Comparison of ENCODE assay signal across 25 cellular contexts in the genomic region with DNA sequence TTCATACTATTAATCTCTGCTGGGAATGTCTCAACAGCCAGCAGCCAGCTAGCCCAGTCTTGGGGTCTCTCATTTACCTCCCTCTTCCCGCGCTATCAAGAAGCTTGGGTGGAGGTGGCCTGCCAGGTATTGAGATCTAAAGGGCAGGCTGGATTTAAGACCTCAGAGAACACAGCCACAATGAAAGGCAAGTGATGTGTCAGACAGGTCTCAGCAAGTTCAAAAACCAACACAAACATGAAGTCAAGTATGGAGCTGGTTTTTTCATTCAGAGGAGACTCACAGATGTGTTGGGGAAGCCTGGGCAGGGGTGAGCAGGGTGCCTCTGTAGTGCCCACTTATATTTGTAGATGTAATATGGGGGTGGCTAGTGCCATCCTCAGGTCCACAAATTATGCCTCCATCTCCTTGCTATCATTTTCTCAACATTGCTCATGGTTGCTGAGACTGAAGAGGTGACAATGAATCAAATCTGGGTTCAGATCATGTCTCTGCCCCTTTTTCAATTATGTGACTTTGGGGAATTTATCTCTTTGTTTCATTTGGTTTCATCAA. TPM values are rescaled to one million over a fixed set of nuclear protein-coding genes. Genes with fewer than 3 reads are reported as not detected.
DNase-seq lines count a peak whose midpoint lies in the region; ATAC-seq and TF ChIP-seq lines count a peak whose summit lies in the region.
"Had no signal": no experiment of that assay in that cellular context is flagged by ENCODE, and none has a peak within 500 bp of the region (broad histone marks: within the 10 kb centered on the region; RNA-seq: fewer than 3 reads in every experiment).

No MANE protein-coding gene starts in this region.

- H3K4me1 Mint-ChIP-seq in CD4-positive, alpha-beta T cell (ENCODE audit: low read depth) = peaks cover 29% of the 10 kb centered on the region

- no peaks in the 10 kb centered on the region for H3K27me3 ChIP-seq in CD4-positive, alpha-beta T cell (ENCODE audit: control insufficient read depth, insufficient read depth, low read length)
- H3K27me3 ChIP-seq in breast epithelium (no peaks in the 10 kb centered on the region), mesenchymal stem cell (ENCODE audit: control insufficient read depth in 1 of 2, insufficient read depth in 1 of 2, low read length in 2 of 2) (no peaks in the 10 kb centered on the region), uterus (no peaks in the 10 kb centered on the region)
- H3K27me3 ChIP-seq: ovary had no signal

- no peak for TF ChIP-seq CTCF in CD4-positive, alpha-beta T cell (IDR thresholded peaks at IDR 0.05)
- no peak for TF ChIP-seq CTCF in breast epithelium (IDR thresholded peaks at IDR 0.05)
- no peak for TF ChIP-seq CTCF in uterus (IDR thresholded peaks at IDR 0.05)

- H3K9me3 Mint-ChIP-seq in CD4-positive, alpha-beta T cell = no peaks in the 10 kb centered on the region
- H3K9me3 Mint-ChIP-seq: natural killer cell treated with Interleukin-12 subunit alpha and Interleukin-12 subunit beta and Interleukin-15 and Interleukin-18, amount 100 ng/mL, for 72 hours had no signal

- POLR2A ChIA-PET in CD4-positive, alpha-beta T cell (lab: Charles Lee) = no interaction called here

- H2BK15ac ChIP-seq in mesenchymal stem cell (ENCODE audit: low read depth, poor library complexity, severe bottlenecking) = no peak overlapping the region

- 100% methylated on average over 2 of the region's 2 CpGs for WGBS in mesenchymal stem cell

- no peaks in the 10 kb centered on the region for H3K36me3 ChIP-seq in breast epithelium
- no peaks in the 10 kb centered on the region for H3K36me3 ChIP-seq in mesenchymal stem cell (ENCODE audit: control insufficient read depth in 1 of 2, insufficient read depth in 2 of 2, low read depth in 1 of 2, low read length in 2 of 2)
- no peaks in the 10 kb centered on the region for H3K36me3 ChIP-seq in uterus
- H3K36me3 ChIP-seq: HAP-1, ovary, thoracic aorta had no signal

- H3K18ac ChIP-seq in mesenchymal stem cell (ENCODE audit: low read depth in 1 of 2, low read length in 2 of 2) = peak overlapping the region in 1 of 2 experiments; percentile 72

- peak overlapping the region; percentile 38 for H4K8ac ChIP-seq in mesenchymal stem cell (ENCODE audit: low read length)

- no peak overlapping the region for H3K4me2 ChIP-seq in mesenchymal stem cell (ENCODE audit: low read length, poor library complexity, severe bottlenecking)

- CTCF ChIA-PET in CD4-positive, alpha-beta T cell (lab: Charles Lee) = interaction anchor here (3.4 kb wide), 1 partner anchor 98 kb away, joined by 13 read pairs; no protein-coding TSS in a partner anchor

- peak overlapping the region in 1 of 2 experiments; percentile 77 for H3K23ac ChIP-seq in mesenchymal stem cell (ENCODE audit: low read length in 2 of 2)

- H4K91ac ChIP-seq in mesenchymal stem cell (ENCODE audit: low read length) = peak overlapping the region; percentile 48

- H3K9me3 ChIP-seq in CD4-positive, alpha-beta T cell (ENCODE audit: control insufficient read depth, low read length) = no peaks in the 10 kb centered on the region
- H3K9me3 ChIP-seq in breast epithelium (peaks cover 1 to 8% of the 10 kb centered on the region in 2 donors), mesenchymal stem cell (ENCODE audit: control insufficient read depth, low read length) (no peaks in the 10 kb centered on the region), uterus (no peaks in the 10 kb centered on the region)
- H3K9me3 ChIP-seq: HAP-1, ovary, thoracic aorta had no signal

- peak overlapping the region in 1 of 2 experiments; percentile 89 for H3K4ac ChIP-seq in mesenchymal stem cell (ENCODE audit: low read depth in 1 of 2, low read length in 2 of 2)

- no peaks in the 10 kb centered on the region for H3K79me1 ChIP-seq in mesenchymal stem cell (replicated peaks; ENCODE audit: low read length, poor library complexity, severe bottlenecking)

- H3K4me3 ChIP-seq in breast epithelium (no peak overlapping the region), mesenchymal stem cell (ENCODE audit: insufficient read depth in 1 of 2, low read depth in 1 of 2, low read length in 2 of 2) (no peak overlapping the region), uterus (no peak overlapping the region)
- H3K4me3 ChIP-seq: HAP-1, ovary, thoracic aorta had no signal

- no peak overlapping the region for H2BK5ac ChIP-seq in mesenchymal stem cell (ENCODE audit: low read depth, low read length, poor library complexity, severe bottlenecking)

- H3K4me1 ChIP-seq in breast epithelium (peaks cover 0 to 4% of the 10 kb centered on the region in 2 donors), mesenchymal stem cell (ENCODE audit: control insufficient read depth, insufficient read depth, low read depth, low read length) (peaks cover 6% of the 10 kb centered on the region), uterus (no peaks in the 10 kb centered on the region)
- H3K4me1 ChIP-seq: HAP-1 had no signal

- H2BK120ac ChIP-seq in mesenchymal stem cell (ENCODE audit: low read depth, low read length) = no peak overlapping the region

- TF ChIP-seq POLR2A in breast epithelium (IDR thresholded peaks at IDR 0.05) = no peak
- TF ChIP-seq POLR2A in uterus (IDR thresholded peaks at IDR 0.05) = no peak

- H3K4me3 Mint-ChIP-seq in CD4-positive, alpha-beta T cell = no peak overlapping the region
- H3K4me3 Mint-ChIP-seq: activated CD4-positive, alpha-beta memory T cell treated with anti-CD3 and anti-CD28 coated beads for 36 hours; activated naive CD8-positive, alpha-beta T cell treated with anti-CD3 and anti-CD28 coated beads, Interleukin-2, amount 50 U/mL, for 24 hours; natural killer cell treated with Interleukin-12 subunit alpha and Interleukin-12 subunit beta and Interleukin-15 and Interleukin-18, amount 100 ng/mL, for 72 hours had no signal

- no peak for ATAC-seq in CD4-positive, alpha-beta T cell (ENCODE audit: poor library complexity)
- ATAC-seq in GM19452 (IDR thresholded peaks at IDR 0.05; ENCODE audit: unreplicated experiment) = no peak
- ATAC-seq: activated CD4-positive, CD25-positive, alpha-beta regulatory T cell treated with anti-CD3 and anti-CD28 coated beads, Interleukin-2, amount 50 U/mL, for 24 hours; activated naive CD8-positive, alpha-beta T cell treated with anti-CD3 and anti-CD28 coated beads, Interleukin-2, amount 50 U/mL, for 24 hours; left ventricle myocardium superior; natural killer cell treated with Interleukin-12 subunit alpha and Interleukin-12 subunit beta and Interleukin-15 and Interleukin-18, amount 100 ng/mL, for 72 hours had no signal

- H3K36me3 Mint-ChIP-seq in CD4-positive, alpha-beta T cell (ENCODE audit: low read depth) = peaks cover 5% of the 10 kb centered on the region
- H3K36me3 Mint-ChIP-seq: activated CD4-positive, alpha-beta memory T cell treated with anti-CD3 and anti-CD28 coated beads for 36 hours had no signal

- peak overlapping the region in 1 of 2 experiments; percentile 62 for H3K14ac ChIP-seq in mesenchymal stem cell (ENCODE audit: low read length in 2 of 2)

- no peak overlapping the region for H2AK5ac ChIP-seq in mesenchymal stem cell (ENCODE audit: low read length, severe bottlenecking)

- no peak overlapping the region for H3K9ac ChIP-seq in mesenchymal stem cell (ENCODE audit: low read length)

- intact Hi-C loops in CD4-positive, alpha-beta T cell (cut with DNase I, micrococcal nuclease) = loop anchor here in 1 of 2 experiments (10.0 kb wide), 1 partner anchor 797 kb away; no protein-coding TSS in a partner anchor
- intact Hi-C loops in breast epithelium (cut with DNase I; ENCODE audit: low total_unique reads) = no loop called here
- intact Hi-C loops in uterus (cut with DNase I; ENCODE audit: low total_unique reads) = no loop called here

- H3K27ac ChIP-seq in CD4-positive, alpha-beta T cell (ENCODE audit: low read depth, low read length) = no peak overlapping the region
- H3K27ac ChIP-seq in breast epithelium (peak overlapping the region; percentile 3 to 34), mesenchymal stem cell (ENCODE audit: low read length, poor library complexity, severe bottlenecking) (no peak overlapping the region), uterus (no peak overlapping the region)
- H3K27ac ChIP-seq: HL-60, ovary, thoracic aorta had no signal

- no peak overlapping the region for H2AFZ ChIP-seq in mesenchymal stem cell (ENCODE audit: low read depth, low read length)

- no peaks in the 10 kb centered on the region for H3K27me3 Mint-ChIP-seq in CD4-positive, alpha-beta T cell
- H3K27me3 Mint-ChIP-seq: activated CD4-positive, alpha-beta memory T cell treated with anti-CD3 and anti-CD28 coated beads for 36 hours; activated naive CD8-positive, alpha-beta T cell treated with anti-CD3 and anti-CD28 coated beads, Interleukin-2, amount 50 U/mL, for 24 hours; natural killer cell treated with Interleukin-12 subunit alpha and Interleukin-12 subunit beta and Interleukin-15 and Interleukin-18, amount 100 ng/mL, for 72 hours had no signal

- no peak for DNase-seq in CD4-positive, alpha-beta T cell
- DNase-seq in NCI-H345 (lab: John Stamatoyannopoulos, UW) = peak; percentile 8
- no peak for DNase-seq in breast epithelium (ENCODE audit: low spot score in 2 of 2)
- no peak for DNase-seq in mesenchymal stem cell
- no peak for DNase-seq in glomerular visceral epithelial cell (ENCODE audit: extremely low spot score)
- no peak for DNase-seq in OCI-M1 (lab: John Stamatoyannopoulos, UW)
- DNase-seq in uterus = no peak
- DNase-seq: activated CD4-positive, alpha-beta memory T cell treated with anti-CD3 and anti-CD28 coated beads for 36 hours; activated effector memory CD4-positive, alpha-beta T cell treated with anti-CD3 and anti-CD28 coated beads, Interleukin-2, amount 50 U/mL, for 16 hours; activated naive CD8-positive, alpha-beta T cell treated with anti-CD3 and anti-CD28 coated beads, Interleukin-2, amount 50 U/mL, for 24 hours; C1 segment of cervical spinal cord; cerebellar nuclear complex; left ventricle myocardium superior; NCI-H2081 treated with DMSO at 0.1 percent for 48 hours; NCI-H524 treated with DMSO at 0.1 percent for 48 hours; ovary; Right ventricle myocardium superior; stimulated activated CD4-positive, alpha-beta T cell treated with anti-CD3 and anti-CD28 coated beads, Interleukin-4, amount 100 ng/mL, for 4 hours; stimulated activated naive CD4-positive, alpha-beta T cell treated with Interleukin-2 at 50 U/mL for 16 hours had no signal

- peak overlapping the region; percentile 66 to 87 for H2BK12ac ChIP-seq in mesenchymal stem cell (ENCODE audit: low read length in 2 of 2)

- H3K27ac Mint-ChIP-seq in CD4-positive, alpha-beta T cell = peak overlapping the region; percentile 24
- H3K27ac Mint-ChIP-seq: activated CD4-positive, alpha-beta memory T cell treated with anti-CD3 and anti-CD28 coated beads for 36 hours; activated naive CD8-positive, alpha-beta T cell treated with anti-CD3 and anti-CD28 coated beads, Interleukin-2, amount 50 U/mL, for 24 hours had no signal

RNA-seq across cellular contexts. Expression of gene CROT, which starts 27.7 kb away (rescaled TPM):
- total RNA-seq in CD4-positive, alpha-beta T cell = 1 to 10 TPM; 8.5 to 8.6 TPM
- total RNA-seq in breast epithelium (10 to 100 TPM; 11.7 to 34.4 (median 28.8) TPM), uterus (10 to 100 TPM in 2 of 4 donors, 1 to 10 TPM in 2; 4.1 to 43.0 (median 14.0) TPM)
- 7.3 TPM for polyA plus RNA-seq in mesenchymal stem cell (2013, experiment 1 of 2)
- polyA plus RNA-seq in mesenchymal stem cell (2013, experiment 2 of 2) = 7.8 TPM

Comparison
In these comparisons a context has a peak if more than half of its experiments do, and no peak if none do; other contexts are left out.
1. H3K27ac ChIP-seq: peak in breast epithelium (2 of 2); none in CD4-positive, alpha-beta T cell (single experiment), mesenchymal stem cell (single experiment) and uterus (0 of 2).